8 cellular contexts compared by ENCODE assay signal in the genomic region with DNA sequence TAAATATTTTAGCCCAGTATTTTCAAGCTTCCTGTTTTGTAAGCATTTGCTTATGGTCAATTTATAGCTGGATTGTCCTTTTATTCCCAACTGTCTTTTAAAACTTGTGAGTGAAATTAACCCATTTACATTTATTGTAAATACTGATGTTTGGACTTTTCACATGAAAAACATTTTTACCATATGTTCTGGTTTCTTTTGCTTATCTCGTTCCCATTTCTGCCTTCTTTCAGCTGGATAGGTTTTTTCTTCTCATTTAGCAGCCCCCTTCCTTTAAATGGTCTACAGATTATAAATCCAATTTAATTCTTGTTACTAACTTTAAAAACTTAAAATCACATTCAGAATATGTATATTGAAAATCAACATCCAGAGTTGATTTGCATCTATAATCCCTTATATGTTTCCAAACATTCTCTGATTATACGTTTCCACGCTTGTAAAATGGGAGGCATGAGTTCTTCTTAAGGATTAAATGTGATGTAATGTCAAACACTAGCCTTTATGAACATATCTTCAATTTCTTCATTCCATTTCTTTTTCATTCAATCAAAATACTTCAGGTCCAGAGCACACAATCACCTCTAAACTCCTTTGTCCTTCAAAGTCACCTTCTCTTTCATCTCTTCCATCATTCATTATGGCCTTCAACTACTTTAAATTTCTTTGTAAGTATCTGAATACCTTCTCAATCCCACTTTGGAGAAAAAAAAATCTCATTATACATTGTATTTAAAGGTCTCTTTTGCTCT. TPM values are rescaled to one million over a fixed set of nuclear protein-coding genes. Genes with fewer than 3 reads are reported as not detected.
DNase-seq lines count a peak whose midpoint lies in the region; ATAC-seq, FAIRE-seq and TF ChIP-seq lines count a peak whose summit lies in the region.

No MANE protein-coding gene starts in this region.

- H3K9me3 Mint-ChIP-seq in T-helper 1 cell treated with Interleukin-12 subunit alpha and Interleukin-12 subunit beta and Interleukin-4 antibody, amounts not matched to agents 30 μg/mL and 1 μg/mL, for 36 hours, result peaks cover 36% of the 10 kb centered on the region
- H3K9me3 Mint-ChIP-seq in activated CD8-positive, alpha-beta T cell treated with anti-CD3 and anti-CD28 coated beads for 36 hours, result peaks cover 18% of the 10 kb centered on the region

- peak overlapping the region in 4 of 5 donors; percentile 48 to 93 (median 78) for H3K4me3 ChIP-seq in subcutaneous abdominal adipose tissue (ENCODE audit: low read depth in 1 of 5, low read length in 5 of 5)
- no peak overlapping the region for H3K4me3 ChIP-seq in BE2C (ENCODE audit: low read depth, low read length)

- POLR2A ChIA-PET in activated CD8-positive, alpha-beta T cell treated with anti-CD3 and anti-CD28 coated beads for 36 hours (lab: Charles Lee), result interaction anchor here (0.6 to 2.5 kb wide), 9 partner anchors 25 to 334 kb away, joined by 3 to 10 read pairs (median 3); partner anchors contain the start of gene PTCD3

- peaks cover 10% of the 10 kb centered on the region for H3K27me3 Mint-ChIP-seq in T-helper 1 cell treated with Interleukin-12 subunit alpha and Interleukin-12 subunit beta and Interleukin-4 antibody, amounts not matched to agents 30 μg/mL and 1 μg/mL, for 36 hours (ENCODE audit: low read depth)
- no peaks in the 10 kb centered on the region for H3K27me3 Mint-ChIP-seq in activated CD8-positive, alpha-beta T cell treated with anti-CD3 and anti-CD28 coated beads for 36 hours

- peak overlapping the region; percentile 96 for H3K4me3 Mint-ChIP-seq in T-helper 1 cell treated with Interleukin-12 subunit alpha and Interleukin-12 subunit beta and Interleukin-4 antibody, amounts not matched to agents 30 μg/mL and 1 μg/mL, for 36 hours
- peak overlapping the region; percentile 94 for H3K4me3 Mint-ChIP-seq in activated CD8-positive, alpha-beta T cell treated with anti-CD3 and anti-CD28 coated beads for 36 hours

- peak overlapping the region in 1 of 5 donors; percentile 48 for H3K9ac ChIP-seq in subcutaneous abdominal adipose tissue (ENCODE audit: low read length in 5 of 5)

- peak overlapping the region; percentile 89 for H3K27ac ChIP-seq in subcutaneous abdominal adipose tissue (ENCODE audit: low read depth, low read length)

- peaks cover 40% of the 10 kb centered on the region for H3K4me1 Mint-ChIP-seq in T-helper 1 cell treated with Interleukin-12 subunit alpha and Interleukin-12 subunit beta and Interleukin-4 antibody, amounts not matched to agents 30 μg/mL and 1 μg/mL, for 36 hours (ENCODE audit: low read depth)
- peaks cover 32% of the 10 kb centered on the region for H3K4me1 Mint-ChIP-seq in activated CD8-positive, alpha-beta T cell treated with anti-CD3 and anti-CD28 coated beads for 36 hours (ENCODE audit: low read depth)

- no peak for ATAC-seq in activated CD8-positive, alpha-beta T cell treated with anti-CD3 and anti-CD28 coated beads for 36 hours

- H3K9me3 ChIP-seq in subcutaneous abdominal adipose tissue (ENCODE audit: control insufficient read depth in 5 of 5, low read length in 5 of 5) (peaks cover 14 to 33% (median 20%) of the 10 kb centered on the region in 5 donors), BE2C (peaks cover 4% of the 10 kb centered on the region; the same call in 1 of the 2 replicates)

- intact Hi-C loops in activated CD8-positive, alpha-beta T cell treated with anti-CD3 and anti-CD28 coated beads for 36 hours (cut with micrococcal nuclease), result loop anchor here (5.0 kb wide), 1 partner anchor 243 kb away; the partner anchor contains the start of genes IMMT and MRPL35

- peak overlapping the region; percentile 100 for H3K27ac Mint-ChIP-seq in T-helper 1 cell treated with Interleukin-12 subunit alpha and Interleukin-12 subunit beta and Interleukin-4 antibody, amounts not matched to agents 30 μg/mL and 1 μg/mL, for 36 hours
- peak overlapping the region; percentile 100 for H3K27ac Mint-ChIP-seq in activated CD8-positive, alpha-beta T cell treated with anti-CD3 and anti-CD28 coated beads for 36 hours

- H3K4me1 ChIP-seq in subcutaneous abdominal adipose tissue (ENCODE audit: control insufficient read depth in 5 of 5, insufficient read depth in 5 of 5, low read length in 5 of 5), result peaks cover 9 to 27% (median 26%) of the 10 kb centered on the region in 5 donors
- no peaks in the 10 kb centered on the region for H3K4me1 ChIP-seq in BE2C

- no peak for TF ChIP-seq CTCF in activated CD8-positive, alpha-beta T cell treated with anti-CD3 and anti-CD28 coated beads for 36 hours (IDR thresholded peaks at IDR 0.05)
- no peak for TF ChIP-seq CTCF in BE2C (IDR thresholded peaks at IDR 0.05; ENCODE audit: low read depth, low read length)

- CTCF ChIA-PET in activated CD8-positive, alpha-beta T cell treated with anti-CD3 and anti-CD28 coated beads for 36 hours (lab: Charles Lee), result interaction anchor here (0.6 to 2.3 kb wide), 2 partner anchors 19 to 43 kb away, joined by 3 to 6 read pairs; no protein-coding TSS in a partner anchor

- H3K36me3 ChIP-seq in subcutaneous abdominal adipose tissue (ENCODE audit: control insufficient read depth in 5 of 5, insufficient read depth in 5 of 5, low read length in 5 of 5) (peaks cover 0 to 8% (median 0%) of the 10 kb centered on the region in 5 donors), BE2C (no peaks in the 10 kb centered on the region)

- DNase-seq in T-helper 1 cell, result no peak
- DNase-seq in activated CD8-positive, alpha-beta T cell treated with anti-CD3 and anti-CD28 coated beads for 36 hours, result no peak
- no peak for DNase-seq in midbrain (lab: John Stamatoyannopoulos, UW)
- DNase-seq in NCI-H748 treated with DMSO at 0.1 percent for 48 hours (lab: John Stamatoyannopoulos, UW), result no peak
- DNase-seq in BE2C, result no peak

- FAIRE-seq in islet of Langerhans (lab: Jason Lieb, UNC), result peak; percentile 13

- H3K36me3 Mint-ChIP-seq in T-helper 1 cell treated with Interleukin-12 subunit alpha and Interleukin-12 subunit beta and Interleukin-4 antibody, amounts not matched to agents 30 μg/mL and 1 μg/mL, for 36 hours (ENCODE audit: low read depth), result peaks cover 40% of the 10 kb centered on the region
- peaks cover 48% of the 10 kb centered on the region for H3K36me3 Mint-ChIP-seq in activated CD8-positive, alpha-beta T cell treated with anti-CD3 and anti-CD28 coated beads for 36 hours (ENCODE audit: low read depth)

- H3K27me3 ChIP-seq in subcutaneous abdominal adipose tissue (ENCODE audit: control insufficient read depth in 5 of 5, insufficient read depth in 4 of 5, low read length in 5 of 5) (no peaks in the 10 kb centered on the region), BE2C (no peaks in the 10 kb centered on the region)

RNA-seq across cellular contexts. Expression of gene KDM3A, which starts 1.1 kb away (rescaled TPM):
- total RNA-seq in activated CD8-positive, alpha-beta T cell treated with anti-CD3 and anti-CD28 coated beads for 36 hours, result 100 to 1,000 TPM; 107 to 114 TPM
- 8.3 TPM for polyA plus RNA-seq in BE2C (2012; ENCODE audit: insufficient read depth, insufficient read length, low read depth)
